Comparison of ENCODE assay signal across 12 cellular contexts in the genomic region with DNA sequence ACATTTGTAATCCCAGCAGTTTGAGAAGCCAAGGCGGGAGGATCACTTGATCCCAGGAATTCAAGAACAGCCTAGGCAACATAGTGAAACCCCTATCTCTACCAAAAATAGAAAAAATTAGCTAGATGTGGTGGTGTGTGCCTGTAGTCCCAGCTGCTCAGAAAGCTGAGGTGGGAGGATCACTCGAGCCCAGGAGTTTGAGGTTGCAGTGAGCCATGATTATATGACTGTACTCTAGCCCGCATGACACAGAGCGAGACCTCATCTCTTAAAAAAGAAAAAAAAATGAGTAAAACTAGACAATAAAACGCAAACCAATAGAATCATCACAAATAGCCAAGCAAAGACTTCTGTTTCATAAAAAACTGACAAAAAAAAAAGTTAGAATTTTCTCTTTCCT. TPM values are rescaled to one million over a fixed set of nuclear protein-coding genes. Genes with fewer than 3 reads are reported as not detected.
DNase-seq lines count a peak whose midpoint lies in the region; ATAC-seq and TF ChIP-seq lines count a peak whose summit lies in the region.
"Had no signal": no experiment of that assay in that cellular context is flagged by ENCODE, and none has a peak within 500 bp of the region (broad histone marks: within the 10 kb centered on the region; RNA-seq: fewer than 3 reads in every experiment).

No MANE protein-coding gene starts in this region.

- peaks cover 37% of the 10 kb centered on the region for H3K36me3 Mint-ChIP-seq in activated T-cell treated with anti-CD3 and anti-CD28 coated beads, Interleukin-2, amount 50 U/mL, for 24 hours (ENCODE audit: low read depth)

- peak; percentile 74 for ATAC-seq in HG02973 (IDR thresholded peaks at IDR 0.05; ENCODE audit: unreplicated experiment)
- ATAC-seq in stimulated activated naive CD8-positive, alpha-beta T cell treated with anti-CD3 and anti-CD28 coated beads, Interleukin-15, amount 100 ng/mL, for 72 hours, result peak; percentile 90
- ATAC-seq in left lobe of liver, result no peak

- 89 to 94% (median 93%) methylated on average over 5 of the region's 5 CpGs for WGBS in stomach, 5 donors

- H3K4me1 Mint-ChIP-seq in activated T-cell treated with anti-CD3 and anti-CD28 coated beads, Interleukin-2, amount 50 U/mL, for 24 hours (ENCODE audit: low read depth), result peaks cover 47% of the 10 kb centered on the region
- H3K4me1 Mint-ChIP-seq in stimulated activated naive CD8-positive, alpha-beta T cell treated with anti-CD3 and anti-CD28 coated beads, Interleukin-15, amount 100 ng/mL, for 72 hours, result peaks cover 56% of the 10 kb centered on the region

- H3K36me3 ChIP-seq in stomach, result peaks cover 5 to 77% (median 62%) of the 10 kb centered on the region in 4 donors

- no peaks in the 10 kb centered on the region for H3K27me3 Mint-ChIP-seq in activated T-cell treated with anti-CD3 and anti-CD28 coated beads, Interleukin-2, amount 50 U/mL, for 24 hours
- no peaks in the 10 kb centered on the region for H3K27me3 Mint-ChIP-seq in stimulated activated naive CD8-positive, alpha-beta T cell treated with anti-CD3 and anti-CD28 coated beads, Interleukin-15, amount 100 ng/mL, for 72 hours
- H3K27me3 Mint-ChIP-seq: B cell had no signal

- peak; percentile 30 for DNase-seq in stimulated activated naive CD4-positive, alpha-beta T cell treated with Interleukin-2 at 50 U/mL for 16 hours (lab: John Stamatoyannopoulos, UW)
- DNase-seq in stimulated activated naive CD4-positive, alpha-beta T cell (lab: John Stamatoyannopoulos, UW), result no peak
- peak; percentile 56 for DNase-seq in activated T-cell treated with anti-CD3 and anti-CD28 coated beads, Interleukin-2, amount 50 U/mL, for 24 hours
- peak; percentile 59 to 84 for DNase-seq in stimulated activated naive CD8-positive, alpha-beta T cell treated with anti-CD3 and anti-CD28 coated beads, Interleukin-15, amount 100 ng/mL, for 72 hours
- no peak for DNase-seq in OCI-M1 (lab: John Stamatoyannopoulos, UW)
- DNase-seq in left lobe of liver (ENCODE audit: low spot score), result no peak
- no peak for DNase-seq in stomach
- DNase-seq: Kasumi-1, transverse colon had no signal

- no peaks in the 10 kb centered on the region for H3K9me3 Mint-ChIP-seq in activated T-cell treated with anti-CD3 and anti-CD28 coated beads, Interleukin-2, amount 50 U/mL, for 24 hours
- no peaks in the 10 kb centered on the region for H3K9me3 Mint-ChIP-seq in stimulated activated naive CD8-positive, alpha-beta T cell treated with anti-CD3 and anti-CD28 coated beads, Interleukin-15, amount 100 ng/mL, for 72 hours

- TF ChIP-seq EP300 in stomach (IDR thresholded peaks at IDR 0.05), result no peak

- peaks cover 0 to 5% (median 0%) of the 10 kb centered on the region in 4 donors for H3K4me1 ChIP-seq in stomach
- H3K4me1 ChIP-seq: right atrium auricular region, transverse colon had no signal

- H3K4me3 ChIP-seq in stomach, result no peak overlapping the region
- H3K4me3 ChIP-seq: right atrium auricular region, transverse colon had no signal

- TF ChIP-seq CTCF in stomach (IDR thresholded peaks at IDR 0.05), result no peak

- no peak for TF ChIP-seq POLR2A in stomach (IDR thresholded peaks at IDR 0.05)

- no peaks in the 10 kb centered on the region for H3K27me3 ChIP-seq in stomach
- H3K27me3 ChIP-seq: right atrium auricular region, transverse colon had no signal

- no peak overlapping the region for H3K27ac ChIP-seq in stomach
- H3K27ac ChIP-seq: right atrium auricular region, transverse colon had no signal

- H3K4me3 Mint-ChIP-seq in activated T-cell treated with anti-CD3 and anti-CD28 coated beads, Interleukin-2, amount 50 U/mL, for 24 hours, result no peak overlapping the region
- peak overlapping the region in 1 of 2 donors; percentile 39 for H3K4me3 Mint-ChIP-seq in stimulated activated naive CD8-positive, alpha-beta T cell treated with anti-CD3 and anti-CD28 coated beads, Interleukin-15, amount 100 ng/mL, for 72 hours
- H3K4me3 Mint-ChIP-seq: B cell had no signal

- H3K9me3 ChIP-seq in stomach, result no peaks in the 10 kb centered on the region
- H3K9me3 ChIP-seq: right atrium auricular region, transverse colon had no signal

- intact Hi-C loops in stomach (cut with DNase I; ENCODE audit: low total_unique reads), result no loop called here

- peak overlapping the region; percentile 71 for H3K27ac Mint-ChIP-seq in activated T-cell treated with anti-CD3 and anti-CD28 coated beads, Interleukin-2, amount 50 U/mL, for 24 hours
- no peak overlapping the region for H3K27ac Mint-ChIP-seq in stimulated activated naive CD8-positive, alpha-beta T cell treated with anti-CD3 and anti-CD28 coated beads, Interleukin-15, amount 100 ng/mL, for 72 hours
- H3K27ac Mint-ChIP-seq: B cell had no signal

RNA-seq across cellular contexts. Expression of a gene that starts 21.8 kb away (rescaled TPM):
- 114 TPM for total RNA-seq in left lobe of liver
- 10 to 100 TPM in 4 of 5 donors, 1 to 10 TPM in 1; 6.4 to 92.9 (median 42.2) TPM for total RNA-seq in stomach
- polyA plus RNA-seq in stomach, result 100 to 1,000 TPM in 1 of 3 donors, 10 to 100 TPM in 2; 49.8 to 112 (median 72.9) TPM

RNA-seq across cellular contexts. Expression of a gene that starts 53.3 kb away (rescaled TPM):
- total RNA-seq in left lobe of liver, result 0.35 TPM
- total RNA-seq in stomach, result 10 to 100 TPM in 1 of 5 donors, 1 to 10 TPM in 3, under 1 TPM in 1; under 0.01 to 13.6 (median 4.2) TPM
- polyA plus RNA-seq in stomach, result under 1 TPM in 2 of 3 donors, not detected in 1; 0.25 to 0.37 TPM

Comparison
In these comparisons a context has a peak if more than half of its experiments do, and no peak if none do; other contexts are left out.
1. DNase-seq: peak in stimulated activated naive CD4-positive, alpha-beta T cell treated with Interleukin-2 at 50 U/mL for 16 hours (single experiment), activated T-cell treated with anti-CD3 and anti-CD28 coated beads, Interleukin-2, amount 50 U/mL, for 24 hours (single experiment) and stimulated activated naive CD8-positive, alpha-beta T cell treated with anti-CD3 and anti-CD28 coated beads, Interleukin-15, amount 100 ng/mL, for 72 hours (2 of 2); none in stimulated activated naive CD4-positive, alpha-beta T cell (0 of 6), OCI-M1 (single experiment), left lobe of liver (single experiment) and stomach (single experiment).